8 cellular contexts compared by ENCODE assay signal in genomic region chr3:119498188-119498987, GRCh38. TPM values are rescaled to one million over a fixed set of nuclear protein-coding genes. Genes with fewer than 3 reads are reported as not detected.
A peak's percentile ranks its signal among the peaks of the same experiment; 100 is the strongest.
DNase-seq lines count a peak whose midpoint lies in the region; ATAC-seq and TF ChIP-seq lines count a peak whose summit lies in the region.

TSS of gene TIMMDC1 (plus strand) at chr3:119498547. CDS start at chr3:119498734, 187 bp downstream.

- TF ChIP-seq CTCF in KMS-11 (conservative IDR thresholded peaks at IDR 0.05; ENCODE audit: low read depth, low read length), result no peak
- TF ChIP-seq CTCF in Peyer's patch (IDR thresholded peaks at IDR 0.05), result no peak

- H3K9me3 ChIP-seq in Peyer's patch (no peaks in the 10 kb centered on the region), muscle layer of colon (ENCODE audit: low read length) (no peaks in the 10 kb centered on the region)

- H3K36me3 ChIP-seq in KMS-11 (ENCODE audit: insufficient read depth) (no peaks in the 10 kb centered on the region; the same call in 1 of the 2 replicates), Peyer's patch (no peaks in the 10 kb centered on the region), muscle layer of colon (ENCODE audit: insufficient read depth, low read length) (no peaks in the 10 kb centered on the region)

- H3K4me1 ChIP-seq in KMS-11 (ENCODE audit: low read depth, poor library complexity, severe bottlenecking) (peaks cover 15% of the 10 kb centered on the region), Peyer's patch (peaks cover 0 to 28% (median 5%) of the 10 kb centered on the region in 4 donors), muscle layer of colon (ENCODE audit: insufficient read depth, low read length) (peaks cover 18% of the 10 kb centered on the region)

- ATAC-seq in GM21737 (IDR thresholded peaks at IDR 0.05; ENCODE audit: unreplicated experiment), result peak; percentile 99
- peak; percentile 100 for ATAC-seq in esophagus mucosa

- peaks cover 12% of the 10 kb centered on the region; the same call in 1 of the 2 replicates for H3K79me2 ChIP-seq in KMS-11 (ENCODE audit: insufficient read depth, low read depth)

- H3K4me3 ChIP-seq in KMS-11 (IDR thresholded peaks at IDR 0.05; ENCODE audit: insufficient read depth, low read depth, low read length), result peak within 1 kb of the TSS; percentile 92
- peak within 1 kb of the TSS; percentile 49 to 92 (median 76) for H3K4me3 ChIP-seq in Peyer's patch
- peak within 1 kb of the TSS; percentile 89 to 98 for H3K4me3 ChIP-seq in muscle layer of colon (ENCODE audit: low read depth in 1 of 2, low read length in 2 of 2)

- no peaks in the 10 kb centered on the region for H3K27me3 ChIP-seq in KMS-11 (ENCODE audit: insufficient read depth, low read depth)
- no peaks in the 10 kb centered on the region for H3K27me3 ChIP-seq in Peyer's patch
- H3K27me3 ChIP-seq in muscle layer of colon (ENCODE audit: control insufficient read depth in 1 of 2, insufficient read depth in 2 of 2, low read length in 2 of 2), result no peaks in the 10 kb centered on the region

- peak within 1 kb of the TSS; percentile 84 for H3K4me2 ChIP-seq in KMS-11

- DNase-seq in DMS53 treated with DMSO at 0.1 percent for 48 hours (lab: John Stamatoyannopoulos, UW; ENCODE audit: unreplicated experiment) (peak; percentile 86), Peyer's patch (peak; percentile 96 to 99 (median 98))
- DNase-seq in activated T-cell treated with anti-CD3 and anti-CD28 coated beads, Interleukin-2, amount 50 U/mL, for 48 hours, result peak; percentile 98
- peak; percentile 95 for DNase-seq in stimulated activated CD8-positive, alpha-beta memory T cell treated with anti-CD3 and anti-CD28 coated beads, Interleukin-7, amount 100 ng/mL, for 24 hours (ENCODE audit: low read depth)

- peak; percentile 76 to 85 for TF ChIP-seq POLR2A in Peyer's patch (IDR thresholded peaks at IDR 0.05)

- peak within 1 kb of the TSS; percentile 93 for H3K9ac ChIP-seq in KMS-11
- H3K9ac ChIP-seq in muscle layer of colon (ENCODE audit: low read length), result peak within 1 kb of the TSS; percentile 97

- no peaks in the 10 kb centered on the region for H4K20me1 ChIP-seq in KMS-11 (ENCODE audit: insufficient read depth)

- H3K27ac ChIP-seq in KMS-11 (peak within 1 kb of the TSS; percentile 87), Peyer's patch (peak within 1 kb of the TSS; percentile 78 to 97 (median 89)), muscle layer of colon (ENCODE audit: low read depth, low read length) (peak within 1 kb of the TSS; percentile 99)

- peak within 1 kb of the TSS; percentile 80 for H2AFZ ChIP-seq in KMS-11 (ENCODE audit: low read depth)

RNA-seq across cellular contexts. Expression of gene TIMMDC1, which starts in this region (rescaled TPM):
- total RNA-seq in Peyer's patch, result 10 to 100 TPM; 29.7 to 59.4 (median 40.3) TPM
- total RNA-seq in esophagus mucosa, result 90.3 TPM

Comparison
In these comparisons a context has a peak if more than half of its experiments do, and no peak if none do; other contexts are left out.
1. Peak in every context shown above with its lines: DNase-seq, ATAC-seq, H3K4me3 ChIP-seq and H3K27ac ChIP-seq.